8 cellular contexts compared by ENCODE assay signal in genomic region chr7:29189743-29190201, GRCh38. TPM values are rescaled to one million over a fixed set of nuclear protein-coding genes. Genes with fewer than 3 reads are reported as not detected.
DNase-seq lines count a peak whose midpoint lies in the region; ATAC-seq and TF ChIP-seq lines count a peak whose summit lies in the region.

No MANE protein-coding gene starts in this region.

- H3K36me3 ChIP-seq in testis (ENCODE audit: low read depth, missing control alignments), result no peaks in the 10 kb centered on the region

- DNase-seq in DMS79 (lab: John Stamatoyannopoulos, UW) (peak; percentile 90), NCI-H460 (ENCODE audit: extremely low read depth, low read depth) (peak; percentile 43), testis (peak; percentile 70)
- DNase-seq in activated CD8-positive, alpha-beta memory T cell treated with anti-CD3 and anti-CD28 coated beads for 24 hours, result peak; percentile 85
- DNase-seq in naive thymus-derived CD8-positive, alpha-beta T cell, result peak in 9 of 10 donors; percentile 24 to 75 (median 43)

- TF ChIP-seq CTCF in testis (IDR thresholded peaks at IDR 0.05), result peak; percentile 75 to 85 (median 79)

- H3K27ac Mint-ChIP-seq in naive thymus-derived CD8-positive, alpha-beta T cell, result no peak overlapping the region

- WGBS in testis, 2 donors, result 16 to 17% methylated on average over 10 to 16 of the region's 16 CpGs

- intact Hi-C loops in testis (cut with DNase I; ENCODE audit: low total_unique reads), result no loop called here

- no peak overlapping the region for H3K27ac ChIP-seq in testis

- H3K27me3 Mint-ChIP-seq in naive thymus-derived CD8-positive, alpha-beta T cell, result peaks cover 6 to 14% (median 11%) of the 10 kb centered on the region in 5 donors

- no peaks in the 10 kb centered on the region for H3K36me3 Mint-ChIP-seq in naive thymus-derived CD8-positive, alpha-beta T cell

- H3K4me1 Mint-ChIP-seq in naive thymus-derived CD8-positive, alpha-beta T cell, result peaks cover 2 to 10% (median 5%) of the 10 kb centered on the region in 4 donors

- no peaks in the 10 kb centered on the region for H3K9me3 ChIP-seq in testis

- H3K4me3 ChIP-seq in testis, result no peak overlapping the region

- no peak for TF ChIP-seq POLR2A in testis (IDR thresholded peaks at IDR 0.05)

- POLR2A ChIA-PET in naive thymus-derived CD8-positive, alpha-beta T cell (lab: Charles Lee), result no interaction called here

- ATAC-seq in HG03103 (IDR thresholded peaks at IDR 0.05; ENCODE audit: low read depth, unreplicated experiment) (peak; percentile 73), esophagus mucosa (peak; percentile 67), GM18870 (IDR thresholded peaks at IDR 0.05; ENCODE audit: unreplicated experiment) (no peak)
- ATAC-seq in naive thymus-derived CD8-positive, alpha-beta T cell, result peak; percentile 52 to 68

- H3K4me1 ChIP-seq in testis, result peaks cover 5% of the 10 kb centered on the region

- no peaks in the 10 kb centered on the region for H3K9me3 Mint-ChIP-seq in naive thymus-derived CD8-positive, alpha-beta T cell

- no peak overlapping the region for H3K4me3 Mint-ChIP-seq in naive thymus-derived CD8-positive, alpha-beta T cell

- no peaks in the 10 kb centered on the region for H3K27me3 ChIP-seq in testis

RNA-seq across cellular contexts. Expression of gene CHN2, which starts 4.8 kb away (rescaled TPM):
- 3.3 and 3.6 TPM in 2 replicates for total RNA-seq in NCI-H460 (2014; rRNA removed; shearing (Covaris generic))
- polyA plus RNA-seq in NCI-H460 (2014; cell fraction: nucleus; rRNA removed), result 2.6 and 6.2 TPM in 2 replicates
- total RNA-seq in esophagus mucosa (1.6 TPM), testis (10 to 100 TPM; 15.1 to 27.4 TPM)
- total RNA-seq in naive thymus-derived CD8-positive, alpha-beta T cell, result 1 to 10 TPM; 1.5 to 2.2 TPM
- 10 to 100 TPM in 1 of 3 donors, 1 to 10 TPM in 1, under 1 TPM in 1; 0.90 to 11.1 (median 1.0) TPM for polyA plus RNA-seq in naive thymus-derived CD8-positive, alpha-beta T cell
- 8.6 TPM for polyA plus RNA-seq in testis (ENCODE audit: insufficient read depth, low read depth, low replicate concordance)

RNA-seq across cellular contexts. Expression of gene CPVL, which starts 43.4 kb away (rescaled TPM):
- total RNA-seq in NCI-H460 (2014; rRNA removed; shearing (Covaris generic)), result 30.0 and 33.0 TPM in 2 replicates
- 30.2 and 33.0 TPM in 2 replicates for polyA plus RNA-seq in NCI-H460 (2014; cell fraction: nucleus; rRNA removed)
- total RNA-seq in esophagus mucosa, result 5.0 TPM
- 1 to 10 TPM in 1 of 2 experiments, under 1 TPM in 1; 0.70 to 1.4 TPM for total RNA-seq in naive thymus-derived CD8-positive, alpha-beta T cell
- 1 to 10 TPM in 1 of 3 donors, under 1 TPM in 1, not detected in 1; 0.84 to 1.1 TPM for polyA plus RNA-seq in naive thymus-derived CD8-positive, alpha-beta T cell
- 10 to 100 TPM; 26.6 to 51.1 TPM for total RNA-seq in testis
- polyA plus RNA-seq in testis (ENCODE audit: insufficient read depth, low read depth, low replicate concordance), result 55.1 TPM
